In the genomic region with DNA sequence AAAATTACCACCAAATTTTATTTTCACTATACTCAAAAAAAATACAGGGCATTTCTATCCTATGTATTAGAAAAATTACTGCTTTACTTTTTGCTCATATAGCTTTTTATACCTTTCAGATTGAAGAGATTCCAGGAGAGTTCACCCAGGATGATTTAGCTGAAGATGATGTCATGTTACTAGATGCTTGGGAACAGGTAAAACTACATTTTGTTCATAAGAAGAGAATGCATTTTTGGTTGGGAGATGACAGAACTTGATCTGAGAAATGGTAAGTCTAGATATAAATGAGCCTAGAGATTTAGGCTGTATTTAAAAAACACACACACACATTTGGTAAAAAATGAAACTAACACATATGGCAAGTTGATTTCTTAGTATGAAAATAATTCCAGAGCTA, we compare ENCODE assay signal across 20 cellular contexts.
"Had no signal": no experiment of that assay in that cellular context is flagged by ENCODE, and none has a peak within 500 bp of the region (broad histone marks: within the 10 kb centered on the region; RNA-seq: fewer than 3 reads in every experiment).

No MANE protein-coding gene starts in this region.

- H3K36me3 Mint-ChIP-seq: activated naive CD8-positive, alpha-beta T cell treated with anti-CD3 and anti-CD28 coated beads, Interleukin-2, amount 10 ng/mL, durations not matched to agents 7 days and 5 days had no signal

- H3K9ac ChIP-seq: parathyroid adenoma had no signal

- H3K4me3 ChIP-seq: coronary artery, heart right ventricle, mucosa of descending colon, sigmoid colon had no signal

- ATAC-seq: activated CD4-positive, CD25-positive, alpha-beta regulatory T cell treated with anti-CD3 and anti-CD28 coated beads, Interleukin-2, amount 50 U/mL, for 24 hours; activated T-cell treated with anti-CD3 and anti-CD28 coated beads, Interleukin-2, amount 50 U/mL, for 72 hours; heart right ventricle; left ventricle myocardium superior had no signal

- DNase-seq: activated CD4-positive, alpha-beta memory T cell treated with anti-CD3 and anti-CD28 coated beads, Interleukin-2, amount 10 ng/mL, durations not matched to agents 7 days and 5 days; activated CD4-positive, alpha-beta T cell treated with anti-CD3 and anti-CD28 coated beads, Interleukin-2, amount 10 ng/mL, durations not matched to agents 24 days and 14 days; activated effector memory CD4-positive, alpha-beta T cell treated with Interleukin-2 at 50 U/mL for 16 hours; activated naive CD4-positive, alpha-beta T cell treated with anti-CD3 and anti-CD28 coated beads for 36 hours; activated naive CD8-positive, alpha-beta T cell treated with anti-CD3 and anti-CD28 coated beads, Interleukin-2, amount 10 ng/mL, durations not matched to agents 7 days and 5 days; activated T-cell treated with anti-CD3 and anti-CD28 coated beads, Interleukin-2, amount 50 U/mL, for 72 hours; amniotic stem cell; cerebellar nuclear complex; heart right ventricle; kidney glomerular epithelial cell; left ventricle myocardium superior; mucosa of descending colon; nucleus accumbens; sigmoid colon; stimulated activated CD4-positive, alpha-beta T cell treated with anti-CD3 and anti-CD28 coated beads, Interleukin-4, amount 100 ng/mL, for 1 hour; stimulated activated naive CD4-positive, alpha-beta T cell had no signal

- H3K27ac Mint-ChIP-seq: activated CD4-positive, alpha-beta memory T cell treated with anti-CD3 and anti-CD28 coated beads, Interleukin-2, amount 10 ng/mL, durations not matched to agents 7 days and 5 days; activated CD4-positive, alpha-beta T cell treated with anti-CD3 and anti-CD28 coated beads, Interleukin-2, amount 10 ng/mL, durations not matched to agents 24 days and 14 days; activated naive CD4-positive, alpha-beta T cell treated with anti-CD3 and anti-CD28 coated beads for 36 hours; activated naive CD8-positive, alpha-beta T cell treated with anti-CD3 and anti-CD28 coated beads, Interleukin-2, amount 10 ng/mL, durations not matched to agents 7 days and 5 days; activated T-cell treated with anti-CD3 and anti-CD28 coated beads, Interleukin-2, amount 50 U/mL, for 72 hours; memory B cell had no signal

- H3K27me3 Mint-ChIP-seq: activated CD4-positive, alpha-beta memory T cell treated with anti-CD3 and anti-CD28 coated beads, Interleukin-2, amount 10 ng/mL, durations not matched to agents 7 days and 5 days; memory B cell had no signal

- H2AFZ ChIP-seq: parathyroid adenoma had no signal

- H3K27ac ChIP-seq: coronary artery, heart right ventricle, parathyroid adenoma, sigmoid colon had no signal

- H3K4me1 ChIP-seq: heart right ventricle, parathyroid adenoma had no signal

- H3K79me2 ChIP-seq: parathyroid adenoma had no signal

- H3K27me3 ChIP-seq: heart right ventricle, sigmoid colon had no signal

- H3K9me3 Mint-ChIP-seq: activated CD4-positive, alpha-beta memory T cell treated with anti-CD3 and anti-CD28 coated beads, Interleukin-2, amount 10 ng/mL, durations not matched to agents 7 days and 5 days; activated CD4-positive, alpha-beta T cell treated with anti-CD3 and anti-CD28 coated beads, Interleukin-2, amount 10 ng/mL, durations not matched to agents 24 days and 14 days; activated naive CD4-positive, alpha-beta T cell treated with anti-CD3 and anti-CD28 coated beads for 36 hours; activated naive CD8-positive, alpha-beta T cell treated with anti-CD3 and anti-CD28 coated beads, Interleukin-2, amount 10 ng/mL, durations not matched to agents 7 days and 5 days; activated T-cell treated with anti-CD3 and anti-CD28 coated beads, Interleukin-2, amount 50 U/mL, for 72 hours; memory B cell had no signal

- H3K9me3 ChIP-seq: heart right ventricle, mucosa of descending colon, sigmoid colon had no signal

- H3K36me3 ChIP-seq: heart right ventricle, sigmoid colon had no signal

- H3K4me3 Mint-ChIP-seq: activated CD4-positive, alpha-beta memory T cell treated with anti-CD3 and anti-CD28 coated beads, Interleukin-2, amount 10 ng/mL, durations not matched to agents 7 days and 5 days; activated CD4-positive, alpha-beta T cell treated with anti-CD3 and anti-CD28 coated beads, Interleukin-2, amount 10 ng/mL, durations not matched to agents 24 days and 14 days; activated naive CD4-positive, alpha-beta T cell treated with anti-CD3 and anti-CD28 coated beads for 36 hours; activated naive CD8-positive, alpha-beta T cell treated with anti-CD3 and anti-CD28 coated beads, Interleukin-2, amount 10 ng/mL, durations not matched to agents 7 days and 5 days; activated T-cell treated with anti-CD3 and anti-CD28 coated beads, Interleukin-2, amount 50 U/mL, for 72 hours; memory B cell had no signal

- H3K4me1 Mint-ChIP-seq: activated CD4-positive, alpha-beta memory T cell treated with anti-CD3 and anti-CD28 coated beads, Interleukin-2, amount 10 ng/mL, durations not matched to agents 7 days and 5 days; activated CD4-positive, alpha-beta T cell treated with anti-CD3 and anti-CD28 coated beads, Interleukin-2, amount 10 ng/mL, durations not matched to agents 24 days and 14 days; activated naive CD8-positive, alpha-beta T cell treated with anti-CD3 and anti-CD28 coated beads, Interleukin-2, amount 10 ng/mL, durations not matched to agents 7 days and 5 days; memory B cell had no signal
